Comparison of ENCODE assay signal across 20 cellular contexts in the genomic region with DNA sequence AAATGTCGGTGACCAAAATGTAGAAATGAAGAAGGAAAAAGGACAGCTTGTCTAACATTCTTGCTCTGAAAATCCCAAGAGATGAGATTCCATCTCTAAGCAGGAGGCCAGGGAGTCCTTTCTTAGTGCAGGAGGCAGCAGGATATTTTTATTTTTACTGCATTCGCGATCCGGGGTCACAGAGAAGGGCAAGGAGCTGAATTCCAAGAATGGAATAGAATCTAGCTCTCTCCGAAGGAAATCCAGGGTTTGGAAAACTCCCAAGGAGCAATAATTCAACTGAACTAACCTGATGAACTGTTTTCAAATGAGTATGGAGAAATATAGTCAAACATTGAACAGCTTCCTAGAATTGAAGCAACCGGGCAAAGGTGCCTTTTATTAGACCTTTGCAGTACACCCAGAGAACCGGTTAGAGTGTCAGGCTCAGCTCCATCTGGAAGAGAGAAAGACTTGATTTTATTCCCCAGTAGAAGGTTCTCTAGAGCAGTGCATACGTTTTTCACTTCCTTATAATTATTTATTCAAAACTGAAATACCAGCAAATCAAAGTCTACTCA.
A peak's percentile ranks its signal among the peaks of the same experiment; 100 is the strongest.
DNase-seq lines count a peak whose midpoint lies in the region; ATAC-seq, FAIRE-seq and TF ChIP-seq lines count a peak whose summit lies in the region.
"Had no signal": no experiment of that assay in that cellular context is flagged by ENCODE, and none has a peak within 500 bp of the region (broad histone marks: within the 10 kb centered on the region; RNA-seq: fewer than 3 reads in every experiment).

No MANE protein-coding gene starts in this region.

- WGBS in right lobe of liver (ENCODE audit: insufficient coverage, low coverage, low lambda C conversion rate, missing lambda C conversion rate), result 22% methylated on average over 8 of the region's 8 CpGs
- 34 to 76% methylated on average over 5 to 8 of the region's 8 CpGs for WGBS in transverse colon (ENCODE audit: low coverage in 1 of 2), 2 donors

- H3K27ac ChIP-seq in duodenal mucosa (ENCODE audit: low read depth, low read length), result peak overlapping the region; percentile 7
- peak overlapping the region; percentile 19 to 88 (median 68) for H3K27ac ChIP-seq in right lobe of liver
- peak overlapping the region in 3 of 4 donors; percentile 14 to 68 (median 51) for H3K27ac ChIP-seq in transverse colon

- peak; percentile 44 for TF ChIP-seq POLR2A in right lobe of liver (IDR thresholded peaks at IDR 0.05)
- TF ChIP-seq POLR2A in transverse colon (IDR thresholded peaks at IDR 0.05), result no peak

- DNase-seq in right lobe of liver (peak in 1 of 3 donors; percentile 51), renal cortical epithelial cell (ENCODE audit: low read depth) (peak; percentile 42), transverse colon (peak; percentile 45), DMS 273 treated with DMSO at 0.1 percent for 48 hours (lab: John Stamatoyannopoulos, UW) (no peak), iPS-NIHi11 (ENCODE audit: low spot score) (no peak), GM19239 (ENCODE audit: insufficient read length, low spot score) (no peak)
- DNase-seq in activated naive CD4-positive, alpha-beta T cell treated with anti-CD3 and anti-CD28 coated beads, Interleukin-2, amount 50 U/mL, for 16 hours, result no peak
- DNase-seq: C1 segment of cervical spinal cord; DND-41; GDM1; MV-4-11; NCI-H1417; NCI-H187 treated with DMSO at 0.1 percent for 48 hours; NCI-H446; NCI-H69; NK-92 treated with Interleukin-12 subunit alpha and Interleukin-12 subunit beta, amount 100 ng/mL, for 24 hours had no signal

- no peaks in the 10 kb centered on the region for H3K36me3 ChIP-seq in duodenal mucosa (ENCODE audit: control insufficient read depth in 1 of 2, insufficient read depth in 2 of 2, low read length in 2 of 2)
- H3K36me3 ChIP-seq in right lobe of liver, result no peaks in the 10 kb centered on the region
- H3K36me3 ChIP-seq in transverse colon, result no peaks in the 10 kb centered on the region

- TF ChIP-seq CTCF in right lobe of liver (IDR thresholded peaks at IDR 0.05), result no peak
- no peak for TF ChIP-seq CTCF in transverse colon (IDR thresholded peaks at IDR 0.05)

- H3K9me3 ChIP-seq in duodenal mucosa (ENCODE audit: control insufficient read depth in 1 of 2, low read length in 2 of 2) (no peaks in the 10 kb centered on the region), right lobe of liver (no peaks in the 10 kb centered on the region), transverse colon (no peaks in the 10 kb centered on the region)

- peak overlapping the region in 1 of 2 donors; percentile 41 for H3K9ac ChIP-seq in duodenal mucosa (ENCODE audit: low read depth in 1 of 2, low read length in 2 of 2)

- H3K4me3 ChIP-seq in duodenal mucosa (ENCODE audit: low read depth in 1 of 2, low read length in 2 of 2) (no peak overlapping the region), right lobe of liver (peak overlapping the region in 1 of 3 donors; percentile 9), transverse colon (no peak overlapping the region)
- H3K4me3 ChIP-seq: GM12878, GM23338 had no signal

- intact Hi-C loops in right lobe of liver (cut with DNase I) (no loop called here), transverse colon (cut with DNase I; ENCODE audit: low total_unique reads) (no loop called here)

- H3K27me3 ChIP-seq in duodenal mucosa (ENCODE audit: control insufficient read depth in 1 of 2, insufficient read depth in 2 of 2, low read length in 2 of 2) (no peaks in the 10 kb centered on the region), right lobe of liver (no peaks in the 10 kb centered on the region), transverse colon (no peaks in the 10 kb centered on the region)

- ATAC-seq in right lobe of liver, result peak; percentile 47 to 65 (median 56)
- ATAC-seq: GM12878, GM23338, HCT116 had no signal

- TF ChIP-seq EP300 in transverse colon (IDR thresholded peaks at IDR 0.05; ENCODE audit: low read depth), result no peak

- in situ Hi-C loops in transverse colon (cut with MboI; ENCODE audit: low pct_ligation_motif_present in 1 of 4, low pct_unique_long_range_greater_than_20kb in 1 of 4, low sequenced_read_pairs in 3 of 4), result no loop called here

- FAIRE-seq in GM19239 (lab: Jason Lieb, UNC), result no peak
- FAIRE-seq: GM12878 had no signal

- peaks cover 39 to 41% of the 10 kb centered on the region in 2 donors for H3K4me1 ChIP-seq in duodenal mucosa (ENCODE audit: control insufficient read depth in 1 of 2, insufficient read depth in 2 of 2, low read length in 2 of 2)
- peaks cover 0 to 43% (median 14%) of the 10 kb centered on the region in 4 donors for H3K4me1 ChIP-seq in right lobe of liver
- peaks cover 0 to 21% (median 5%) of the 10 kb centered on the region in 4 donors for H3K4me1 ChIP-seq in transverse colon

Comparison
In these comparisons a context has a peak if more than half of its experiments do, and no peak if none do; other contexts are left out.
1. H3K27ac ChIP-seq: peak in every context shown above with its lines; median percentile 68 in right lobe of liver; 51 in transverse colon; 7 in duodenal mucosa.
2. DNase-seq: peak in renal cortical epithelial cell (single experiment) and transverse colon (single experiment); none in activated naive CD4-positive, alpha-beta T cell treated with anti-CD3 and anti-CD28 coated beads, Interleukin-2, amount 50 U/mL, for 16 hours (single experiment), DMS 273 treated with DMSO at 0.1 percent for 48 hours (single experiment), iPS-NIHi11 (single experiment) and GM19239 (single experiment).